1 cellular context compared by ENCODE assay signal in genomic region chr2:2877427-2877826, GRCh38.
TF ChIP-seq lines count a peak whose summit lies in the region.

No MANE protein-coding gene starts in this region.

TF ChIP-seq in A549, 52 proteins besides CTCF, POLR2A, EP300 and RAD21 (continued from another document):
- no peak for TF ChIP-seq REST (IDR thresholded peaks at IDR 0.05)
